Comparison of ENCODE assay signal across 19 cellular contexts in genomic region chr11:69171476-69171875, GRCh38. TPM values are rescaled to one million over a fixed set of nuclear protein-coding genes. Genes with fewer than 3 reads are reported as not detected.
DNase-seq lines count a peak whose midpoint lies in the region; ATAC-seq and TF ChIP-seq lines count a peak whose summit lies in the region.
"Had no signal": no experiment of that assay in that cellular context is flagged by ENCODE, and none has a peak within 500 bp of the region (broad histone marks: within the 10 kb centered on the region; RNA-seq: fewer than 3 reads in every experiment).

No MANE protein-coding gene starts in this region.

- no peak overlapping the region for H4K5ac ChIP-seq in IMR-90 (ENCODE audit: low read depth, low read length)

- H2AFZ ChIP-seq in IMR-90 (replicated peaks; ENCODE audit: low read length, poor library complexity), result no peak overlapping the region

- TF ChIP-seq POLR2A in IMR-90 (IDR thresholded peaks at IDR 0.05; ENCODE audit: low read depth, low read length), result no peak

- dilution Hi-C loops in IMR-90 (cut with HindIII; ENCODE audit: low sequenced_read_pairs, unreplicated experiment), result no loop called here

- H2AK5ac ChIP-seq in IMR-90 (ENCODE audit: low read depth, low read length), result 0 out of 2 replicates have a peak overlapping the region, but pooled peaks have one; percentile 20

- peak overlapping the region; percentile 22 for H2BK120ac ChIP-seq in IMR-90 (ENCODE audit: low read depth, low read length)

- H4K20me1 ChIP-seq in IMR-90 (ENCODE audit: insufficient read depth, low read length), result no peaks in the 10 kb centered on the region

- TF ChIP-seq CTCF in natural killer cell (IDR thresholded peaks at IDR 0.05) (no peak), IMR-90 (conservative IDR thresholded peaks at IDR 0.05; ENCODE audit: low read depth, low read length) (no peak), chondrocyte (IDR thresholded peaks at IDR 0.05) (no peak)

- WGBS in IMR-90 (ENCODE audit: extremely low coverage in 2 of 2, insufficient read length in 1 of 2), 2 experiments, result no CpG with 5 or more reads among the region's 2 CpGs

- H3K4me1 ChIP-seq in IMR-90 (ENCODE audit: control insufficient read depth, insufficient read depth, low read length), result peaks cover 25% of the 10 kb centered on the region

- no peak overlapping the region for H3K4me3 Mint-ChIP-seq in natural killer cell treated with Interleukin-12 subunit alpha and Interleukin-12 subunit beta and Interleukin-15 and Interleukin-18, amount 100 ng/mL, for 72 hours
- H3K4me3 Mint-ChIP-seq in natural killer cell (no peak overlapping the region), chondrocyte (ENCODE audit: unreplicated experiment) (no peak overlapping the region)
- H3K4me3 Mint-ChIP-seq: CD4-positive, alpha-beta memory T cell had no signal

- H3K56ac ChIP-seq in IMR-90 (ENCODE audit: extremely low read depth, insufficient read depth, low read length), result no peak overlapping the region

- H2BK15ac ChIP-seq in IMR-90 (ENCODE audit: low read depth, low read length), result peak overlapping the region; percentile 64; the same call in 1 of the 3 replicates

- H3K4me2 ChIP-seq in IMR-90 (ENCODE audit: low read depth, low read length), result no peak overlapping the region

- peaks cover 10% of the 10 kb centered on the region for H3K9me3 ChIP-seq in IMR-90 (ENCODE audit: control insufficient read depth, insufficient read depth, low read length)

- H2AK9ac ChIP-seq in IMR-90 (replicated peaks; ENCODE audit: low read depth, low read length, poor library complexity), result no peak overlapping the region

- ATAC-seq in natural killer cell treated with Interleukin-12 subunit alpha and Interleukin-12 subunit beta and Interleukin-15 and Interleukin-18, amount 100 ng/mL, for 72 hours, result no peak
- ATAC-seq in natural killer cell (no peak), IMR-90 (ENCODE audit: low read depth) (no peak), HG03159 (IDR thresholded peaks at IDR 0.05; ENCODE audit: unreplicated experiment) (no peak)

- 0 out of 2 replicates have a peak overlapping the region, but pooled peaks have one; percentile 28 for H2BK20ac ChIP-seq in IMR-90 (ENCODE audit: low read depth, low read length)

- H3K4me1 Mint-ChIP-seq in natural killer cell treated with Interleukin-12 subunit alpha and Interleukin-12 subunit beta and Interleukin-15 and Interleukin-18, amount 100 ng/mL, for 72 hours (ENCODE audit: low read depth in 2 of 2), result peaks cover 3 to 4% of the 10 kb centered on the region in 2 donors
- H3K4me1 Mint-ChIP-seq in natural killer cell (no peaks in the 10 kb centered on the region), chondrocyte (ENCODE audit: low read depth) (peaks cover 24% of the 10 kb centered on the region)

- H3K79me1 ChIP-seq in IMR-90 (ENCODE audit: low read depth in 1 of 2, low read length in 2 of 2), result no peaks in the 10 kb centered on the region

- H3K27me3 Mint-ChIP-seq in natural killer cell treated with Interleukin-12 subunit alpha and Interleukin-12 subunit beta and Interleukin-15 and Interleukin-18, amount 100 ng/mL, for 72 hours, result peaks cover 8 to 9% of the 10 kb centered on the region in 2 donors
- H3K27me3 Mint-ChIP-seq in natural killer cell (ENCODE audit: low read depth in 2 of 2) (peaks cover 5 to 10% of the 10 kb centered on the region in 2 donors), chondrocyte (ENCODE audit: low read depth) (peaks cover 2% of the 10 kb centered on the region)

- POLR2A ChIA-PET in IMR-90 (lab: Charles Lee; ENCODE audit: unreplicated experiment), result no interaction called here

- no peak for TF ChIP-seq RAD21 in IMR-90 (IDR thresholded peaks at IDR 0.05; ENCODE audit: low read length)

- no peak overlapping the region for H4K8ac ChIP-seq in IMR-90 (ENCODE audit: low read depth in 2 of 2, low read length in 2 of 2)

- H3K27ac Mint-ChIP-seq in natural killer cell treated with Interleukin-12 subunit alpha and Interleukin-12 subunit beta and Interleukin-15 and Interleukin-18, amount 100 ng/mL, for 72 hours, result no peak overlapping the region
- H3K27ac Mint-ChIP-seq in natural killer cell (no peak overlapping the region), chondrocyte (ENCODE audit: unreplicated experiment) (no peak overlapping the region)

- DNase-seq in natural killer cell treated with Interleukin-12 subunit alpha and Interleukin-12 subunit beta and Interleukin-15 and Interleukin-18, amount 100 ng/mL, for 72 hours (ENCODE audit: low spot score), result peak; percentile 10
- DNase-seq in natural killer cell, result no peak
- no peak for DNase-seq in IMR-90
- peak; percentile 5 for DNase-seq in chondrocyte (ENCODE audit: low spot score)
- no peak for DNase-seq in NCI-H2196 treated with DMSO at 0.1 percent for 48 hours (lab: John Stamatoyannopoulos, UW; ENCODE audit: unreplicated experiment)
- DNase-seq in NCI-H187 (lab: John Stamatoyannopoulos, UW), result no peak
- DNase-seq: C1 segment of cervical spinal cord; Calu3; CD4-positive, alpha-beta memory T cell; COR-L47; DMS53; DMS79 treated with DMSO at 0.1 percent for 48 hours; GF-D8; GOT3; H7; HCEC 1CT had no signal

- no peaks in the 10 kb centered on the region for H3K9me3 Mint-ChIP-seq in natural killer cell treated with Interleukin-12 subunit alpha and Interleukin-12 subunit beta and Interleukin-15 and Interleukin-18, amount 100 ng/mL, for 72 hours
- H3K9me3 Mint-ChIP-seq in natural killer cell, result no peaks in the 10 kb centered on the region
- peaks cover 14% of the 10 kb centered on the region for H3K9me3 Mint-ChIP-seq in chondrocyte (ENCODE audit: low read depth)

- no peak overlapping the region for H2BK5ac ChIP-seq in IMR-90 (ENCODE audit: low read depth, low read length, poor library complexity, severe bottlenecking)

- CTCF ChIA-PET in IMR-90 (lab: Yijun Ruan, JAX), result interaction anchor here (1.4 kb wide), 1 partner anchor 40 kb away, joined by 3 read pairs; no protein-coding TSS in a partner anchor

- H3K14ac ChIP-seq in IMR-90 (replicated peaks; ENCODE audit: low read depth, low read length), result no peak overlapping the region

- H4K91ac ChIP-seq in IMR-90 (ENCODE audit: insufficient read depth, low read depth, low read length), result no peak overlapping the region

- H3K23ac ChIP-seq in IMR-90 (ENCODE audit: low read depth, low read length), result no peak overlapping the region

- in situ Hi-C loops in IMR-90 (cut with MboI; ENCODE audit: low sequenced_read_pairs), result no loop called here

- H3K27ac ChIP-seq in IMR-90 (ENCODE audit: insufficient read depth, low read length), result no peak overlapping the region

- H3K27me3 ChIP-seq in IMR-90 (ENCODE audit: control insufficient read depth, insufficient read depth, low read length), result no peaks in the 10 kb centered on the region

- no peak overlapping the region for H3K4ac ChIP-seq in IMR-90 (ENCODE audit: low read depth, low read length)

- BruUV-seq in IMR-90 (replicated peaks; lab: Mats Ljungman, UMichigan), result no TSS peak

- no peaks in the 10 kb centered on the region for H3K36me3 ChIP-seq in IMR-90 (ENCODE audit: control insufficient read depth, insufficient read depth, low read length)

- no peak overlapping the region for H3K4me3 ChIP-seq in IMR-90 (ENCODE audit: insufficient read depth, low read depth, low read length)

- no peak overlapping the region for H3K18ac ChIP-seq in IMR-90 (ENCODE audit: low read depth, low read length)

- H3K9ac ChIP-seq in IMR-90 (ENCODE audit: low read depth, low read length), result no peak overlapping the region

- intact Hi-C loops in natural killer cell (cut with micrococcal nuclease), result no loop called here
- intact Hi-C loops in IMR-90 (cut with micrococcal nuclease), result no loop called here

- peaks cover 17% of the 10 kb centered on the region for H3K9me1 ChIP-seq in IMR-90 (ENCODE audit: insufficient read depth, low read length)

- H3K36me3 Mint-ChIP-seq in natural killer cell treated with Interleukin-12 subunit alpha and Interleukin-12 subunit beta and Interleukin-15 and Interleukin-18, amount 100 ng/mL, for 72 hours, result no peaks in the 10 kb centered on the region
- H3K36me3 Mint-ChIP-seq in natural killer cell (no peaks in the 10 kb centered on the region), chondrocyte (ENCODE audit: low read depth) (no peaks in the 10 kb centered on the region)
- H3K36me3 Mint-ChIP-seq: CD4-positive, alpha-beta memory T cell had no signal

TF ChIP-seq in IMR-90, 13 proteins besides CTCF, POLR2A, EP300 and RAD21:
- TF ChIP-seq, protein P1, sequence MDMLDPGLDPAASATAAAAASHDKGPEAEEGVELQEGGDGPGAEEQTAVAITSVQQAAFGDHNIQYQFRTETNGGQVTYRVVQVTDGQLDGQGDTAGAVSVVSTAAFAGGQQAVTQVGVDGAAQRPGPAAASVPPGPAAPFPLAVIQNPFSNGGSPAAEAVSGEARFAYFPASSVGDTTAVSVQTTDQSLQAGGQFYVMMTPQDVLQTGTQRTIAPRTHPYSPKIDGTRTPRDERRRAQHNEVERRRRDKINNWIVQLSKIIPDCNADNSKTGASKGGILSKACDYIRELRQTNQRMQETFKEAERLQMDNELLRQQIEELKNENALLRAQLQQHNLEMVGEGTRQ (IDR thresholded peaks at IDR 0.05; ENCODE audit: low read depth, low read length), result no peak
- TF ChIP-seq RCOR1 (IDR thresholded peaks at IDR 0.05; ENCODE audit: insufficient replicate concordance, low read length) (no peak), CHD1 (IDR thresholded peaks at IDR 0.05; ENCODE audit: low read depth, low read length) (no peak), FOS (IDR thresholded peaks at IDR 0.05; ENCODE audit: low read depth, low read length) (no peak), MAFK (IDR thresholded peaks at IDR 0.05; ENCODE audit: low read depth, low read length) (no peak)

RNA-seq across cellular contexts. Expression of gene SMIM38, which starts 15.7 kb away (rescaled TPM):
- under 1 TPM in 1 of 2 donors, not detected in 1; 0.89 TPM for total RNA-seq in natural killer cell treated with Interleukin-12 subunit alpha and Interleukin-12 subunit beta and Interleukin-15 and Interleukin-18, amount 100 ng/mL, for 72 hours
- total RNA-seq in natural killer cell (under 1 TPM; 0.23 to 0.42 (median 0.40) TPM), IMR-90 (2012; rRNA removed) (under 0.01 and 0.28 TPM in 2 replicates), chondrocyte (0.12 to 0.60 TPM (median 0.41 TPM) in 3 replicates)
- polyA plus RNA-seq in IMR-90 (2012; rRNA removed), result 0.05 and 0.07 TPM in 2 replicates
- polyA plus RNA-seq in IMR-90 (2012; cell fraction: cytosol; rRNA removed), result 0.02 and 0.03 TPM in 2 replicates
- polyA plus RNA-seq in IMR-90 (2012; cell fraction: nucleus; rRNA removed; ENCODE audit: low replicate concordance), result 0.56 and 0.64 TPM in 2 replicates
- total RNA-seq: Daoy, G401 had no signal
- polyA plus RNA-seq: CD4-positive, alpha-beta memory T cell had no signal

Comparison
In these comparisons a context has a peak if more than half of its experiments do, and no peak if none do; other contexts are left out.
1. DNase-seq: peak in natural killer cell treated with Interleukin-12 subunit alpha and Interleukin-12 subunit beta and Interleukin-15 and Interleukin-18, amount 100 ng/mL, for 72 hours (single experiment) and chondrocyte (single experiment); none in natural killer cell (single experiment), IMR-90 (single experiment), NCI-H2196 treated with DMSO at 0.1 percent for 48 hours (single experiment) and NCI-H187 (0 of 2).